Comparison of ENCODE assay signal across 8 cellular contexts in genomic region chr2:27123302-27124150, GRCh38. TPM values are rescaled to one million over a fixed set of nuclear protein-coding genes. Genes with fewer than 3 reads are reported as not detected.
DNase-seq lines count a peak whose midpoint lies in the region; ATAC-seq and TF ChIP-seq lines count a peak whose summit lies in the region.

Gene ABHD1 (plus strand): TSS chr2:27123815. CDS start chr2:27123949, 134 bp downstream.

- no peaks in the 10 kb centered on the region for H3K79me2 ChIP-seq in Loucy (ENCODE audit: insufficient read depth, low read length)

- H3F3A ChIP-seq in Loucy (ENCODE audit: low read depth): no peaks in the 10 kb centered on the region

- H3K4me1 ChIP-seq in ES-I3 (ENCODE audit: insufficient read depth, low read length) (peaks cover 10% of the 10 kb centered on the region; the same call in 1 of the 2 replicates), Loucy (ENCODE audit: insufficient read depth, low read length, poor library complexity, severe bottlenecking) (peaks cover 5% of the 10 kb centered on the region)

- peak within 1 kb of the TSS; percentile 73 for H3K4me3 ChIP-seq in Loucy (ENCODE audit: low read length, poor library complexity, severe bottlenecking)

- H3K9me3 ChIP-seq in ES-I3 (ENCODE audit: control insufficient read depth, insufficient read depth, low read length) (no peaks in the 10 kb centered on the region), Loucy (ENCODE audit: insufficient read depth, low read depth, low read length) (no peaks in the 10 kb centered on the region)

- no peaks in the 10 kb centered on the region for H3K9me2 ChIP-seq in Loucy (replicated peaks; ENCODE audit: low read depth, low read length)

- intact Hi-C loops in left colon (cut with DNase I, micrococcal nuclease): no loop called here

- TF ChIP-seq CTCF in Loucy (conservative IDR thresholded peaks at IDR 0.05; ENCODE audit: low read length): no peak

- ATAC-seq in left colon (peak; percentile 78), HG02970 (IDR thresholded peaks at IDR 0.05; ENCODE audit: low FRiP score, unreplicated experiment) (no peak)

- H3K9ac ChIP-seq in ES-I3 (ENCODE audit: low read depth, low read length): peak within 1 kb of the TSS; percentile 46
- H3K9ac ChIP-seq in Loucy (ENCODE audit: low read depth, low read length, poor library complexity, severe bottlenecking): peak within 1 kb of the TSS; percentile 56

- H3K27me3 ChIP-seq in Loucy (ENCODE audit: insufficient read depth, low read length, poor library complexity, severe bottlenecking): no peaks in the 10 kb centered on the region

- no peaks in the 10 kb centered on the region for H4K20me1 ChIP-seq in Loucy (ENCODE audit: insufficient read depth, low read length, poor library complexity, severe bottlenecking)

- no peaks in the 10 kb centered on the region for H3K36me3 ChIP-seq in ES-I3 (ENCODE audit: insufficient read depth, low read length)
- H3K36me3 ChIP-seq in Loucy (ENCODE audit: insufficient read depth, low read length): no peaks in the 10 kb centered on the region

- DNase-seq in activated CD4-positive, alpha-beta T cell treated with anti-CD3 and anti-CD28 coated beads for 24 hours (ENCODE audit: low read depth in 2 of 2): peak; percentile 25 to 54
- DNase-seq in cerebellum (ENCODE audit: low spot score): peak; percentile 80
- peak; percentile 50 to 78 for DNase-seq in left colon
- peak; percentile 36 for DNase-seq in stimulated activated CD4-positive, alpha-beta T cell treated with anti-CD3 and anti-CD28 coated beads, Interleukin-1b, Interleukin-23, amount 100 ng/mL, for 48 hours
- no peak for DNase-seq in RKO (ENCODE audit: low spot score)

- peak within 1 kb of the TSS; percentile 95 for H2AFZ ChIP-seq in Loucy (ENCODE audit: low read length)

- peak within 1 kb of the TSS; percentile 80 for H3K4me2 ChIP-seq in Loucy (ENCODE audit: low read depth, low read length, poor library complexity, severe bottlenecking)

RNA-seq across cellular contexts. Expression of gene ABHD1, which starts in this region (rescaled TPM):
- total RNA-seq in cerebellum (0.54 TPM), left colon (under 1 TPM in 1 of 2 donors, not detected in 1; 0.34 TPM)

Comparison
In these comparisons a context has a peak if more than half of its experiments do, and no peak if none do; other contexts are left out.
1. Peak in DNase-seq in cerebellum; RNA of the gene not detected or under 1 TPM.
2. Peak in DNase-seq and ATAC-seq in left colon; RNA of the gene not detected or under 1 TPM.